ENCODE assay signal across 26 cellular contexts in genomic region chr2:240510513-240511210, GRCh38. TPM values are rescaled to one million over a fixed set of nuclear protein-coding genes. Genes with fewer than 3 reads are reported as not detected.
A peak's percentile ranks its signal among the peaks of the same experiment; 100 is the strongest.
DNase-seq lines count a peak whose midpoint lies in the region; ATAC-seq and TF ChIP-seq lines count a peak whose summit lies in the region.
"Had no signal": no experiment of that assay in that cellular context is flagged by ENCODE, and none has a peak within 500 bp of the region (broad histone marks: within the 10 kb centered on the region; RNA-seq: fewer than 3 reads in every experiment).

No MANE protein-coding gene starts in this region.

- H3K27ac Mint-ChIP-seq in neural progenitor cell (no peak overlapping the region), WTC11 (no peak overlapping the region)
- H3K27ac Mint-ChIP-seq: activated CD4-positive, alpha-beta T cell treated with anti-CD3 and anti-CD28 coated beads, Interleukin-2, amount 10 ng/mL, durations not matched to agents 24 days and 14 days; GM23338; T-helper 17 cell had no signal

- peak overlapping the region; percentile 27 for H3K4me3 Mint-ChIP-seq in neural progenitor cell
- H3K4me3 Mint-ChIP-seq in WTC11 = no peak overlapping the region
- H3K4me3 Mint-ChIP-seq: activated CD4-positive, alpha-beta T cell treated with anti-CD3 and anti-CD28 coated beads, Interleukin-2, amount 10 ng/mL, durations not matched to agents 24 days and 14 days; CD4-positive, alpha-beta memory T cell; GM23338; T-helper 17 cell had no signal

- TF ChIP-seq RAD21 in SK-N-SH (IDR thresholded peaks at IDR 0.05; ENCODE audit: low read length) = no peak

- H3K4me1 ChIP-seq in SK-N-SH (ENCODE audit: control insufficient read depth in 1 of 2, insufficient read depth in 2 of 2, low read depth in 1 of 2, low read length in 1 of 2) (no peaks in the 10 kb centered on the region; a peak in 1 of 4 replicates), neural progenitor cell (no peaks in the 10 kb centered on the region)
- H3K4me1 ChIP-seq: gastrocnemius medialis had no signal

- H3K36me3 Mint-ChIP-seq in neural progenitor cell = peaks cover 3% of the 10 kb centered on the region
- no peaks in the 10 kb centered on the region for H3K36me3 Mint-ChIP-seq in WTC11

- TF ChIP-seq CTCF in SK-N-SH (IDR thresholded peaks at IDR 0.05) = no peak
- TF ChIP-seq CTCF in coronary artery (IDR thresholded peaks at IDR 0.05) = no peak
- TF ChIP-seq CTCF in neural progenitor cell (IDR thresholded peaks at IDR 0.05) = no peak
- no peak for TF ChIP-seq CTCF in WTC11 (IDR thresholded peaks at IDR 0.05)

- POLR2A ChIA-PET in SK-N-SH (lab: Yijun Ruan, JAX) = no interaction called here
- POLR2A ChIA-PET in WTC11 (lab: Charles Lee) = no interaction called here

- H3K36me3 ChIP-seq in SK-N-SH (replicated peaks in 1 of 2; ENCODE audit: control insufficient read depth in 1 of 2, insufficient read depth in 2 of 2, low read length in 1 of 2) (peaks cover 3 to 12% of the 10 kb centered on the region in 2 experiments), neural progenitor cell (no peaks in the 10 kb centered on the region)
- H3K36me3 ChIP-seq: ovary had no signal

- no peaks in the 10 kb centered on the region for H3K9me3 ChIP-seq in SK-N-SH
- no peaks in the 10 kb centered on the region for H3K9me3 ChIP-seq in neural progenitor cell (ENCODE audit: low read depth)
- H3K9me3 ChIP-seq: gastrocnemius medialis, left lung, ovary had no signal

- peaks cover 7% of the 10 kb centered on the region for H3K4me1 Mint-ChIP-seq in neural progenitor cell
- H3K4me1 Mint-ChIP-seq in WTC11 = no peaks in the 10 kb centered on the region
- H3K4me1 Mint-ChIP-seq: GM23338 had no signal

- no peak for TF ChIP-seq EP300 in SK-N-SH (IDR thresholded peaks at IDR 0.05; ENCODE audit: borderline replicate concordance in 1 of 2, low read depth in 1 of 2, low read length in 1 of 2)

- DNase-seq in SK-N-SH = peak; percentile 5
- peak; percentile 11 for DNase-seq in 8988T
- peak; percentile 59 for DNase-seq in coronary artery (ENCODE audit: low spot score)
- DNase-seq in neural progenitor cell (ENCODE audit: low spot score) = no peak
- no peak for DNase-seq in WTC11 (ENCODE audit: low spot score)
- DNase-seq in DMS53 (lab: John Stamatoyannopoulos, UW) = no peak
- DNase-seq: activated CD4-positive, alpha-beta T cell treated with anti-CD3 and anti-CD28 coated beads, Interleukin-2, amount 10 ng/mL, durations not matched to agents 24 days and 14 days; activated naive CD4-positive, alpha-beta T cell; CD4-positive, alpha-beta memory T cell; DMS 273 treated with DMSO at 0.1 percent for 48 hours; gastrocnemius medialis; mesendoderm; NCI-H146; NCI-H2107; NCI-H774; ovary; right cardiac atrium; stimulated activated CD4-positive, alpha-beta T cell treated with anti-CD3 and anti-CD28 coated beads, Interleukin-4, amount 100 ng/mL, for 4 hours; stimulated activated naive CD4-positive, alpha-beta T cell; T-helper 17 cell had no signal

- H3K9me3 Mint-ChIP-seq in neural progenitor cell (no peaks in the 10 kb centered on the region), WTC11 (no peaks in the 10 kb centered on the region)
- H3K9me3 Mint-ChIP-seq: activated CD4-positive, alpha-beta T cell treated with anti-CD3 and anti-CD28 coated beads, Interleukin-2, amount 10 ng/mL, durations not matched to agents 24 days and 14 days; CD4-positive, alpha-beta memory T cell; GM23338 had no signal

- ATAC-seq in SK-N-SH treated with all-trans-retinoic acid at 6 μM for 48 hours (no peak), WTC11 (no peak), GM18858 (IDR thresholded peaks at IDR 0.05; ENCODE audit: unreplicated experiment) (no peak)
- ATAC-seq: gastrocnemius medialis, GM23338, left lung, right cardiac atrium, T-helper 17 cell had no signal

- H3F3A ChIP-seq in SK-N-SH (replicated peaks; ENCODE audit: insufficient read depth) (no peaks in the 10 kb centered on the region), neural progenitor cell (ENCODE audit: low read depth) (no peaks in the 10 kb centered on the region)

- WGBS in SK-N-SH (ENCODE audit: low lambda C conversion rate) = 92% methylated on average over 12 of the region's 12 CpGs

- H3K27ac ChIP-seq in SK-N-SH (ENCODE audit: low read depth in 2 of 2, low read length in 1 of 2) (no peak overlapping the region), coronary artery (no peak overlapping the region), neural progenitor cell (no peak overlapping the region)
- H3K27ac ChIP-seq: 22Rv1, gastrocnemius medialis, hepatocyte, left lung, ovary had no signal

- H3K4me2 ChIP-seq in SK-N-SH (no peak overlapping the region), neural progenitor cell (no peak overlapping the region)
- H3K4me2 ChIP-seq: GM23338, hepatocyte had no signal

- H3K9ac ChIP-seq in SK-N-SH (no peak overlapping the region), neural progenitor cell (no peak overlapping the region)

- CTCF ChIA-PET in SK-N-SH (lab: Yijun Ruan, JAX) (no interaction called here), WTC11 (lab: Charles Lee) (interaction anchor here (0.7 kb wide), 1 partner anchor 42 kb away, joined by 3 read pairs; no protein-coding TSS in a partner anchor)

- no peaks in the 10 kb centered on the region for H4K20me1 ChIP-seq in SK-N-SH (ENCODE audit: insufficient read depth)
- H4K20me1 ChIP-seq in neural progenitor cell (ENCODE audit: low read depth) = no peaks in the 10 kb centered on the region

- no peaks in the 10 kb centered on the region for H3K9me2 ChIP-seq in SK-N-SH

- H3K27me3 ChIP-seq in SK-N-SH (ENCODE audit: insufficient read depth) (no peaks in the 10 kb centered on the region), neural progenitor cell (no peaks in the 10 kb centered on the region)
- H3K27me3 ChIP-seq: gastrocnemius medialis, hepatocyte, left lung, ovary had no signal

- H3K27me3 Mint-ChIP-seq in neural progenitor cell (ENCODE audit: insufficient read depth, low read depth) (peaks cover 5% of the 10 kb centered on the region), WTC11 (ENCODE audit: low read depth) (no peaks in the 10 kb centered on the region)
- H3K27me3 Mint-ChIP-seq: activated CD4-positive, alpha-beta T cell treated with anti-CD3 and anti-CD28 coated beads, Interleukin-2, amount 10 ng/mL, durations not matched to agents 24 days and 14 days; CD4-positive, alpha-beta memory T cell; T-helper 17 cell had no signal

- H3K4me3 ChIP-seq in SK-N-SH (ENCODE audit: low read depth in 2 of 2, low read length in 1 of 2) (no peak overlapping the region), coronary artery (no peak overlapping the region), neural progenitor cell (no peak overlapping the region)
- H3K4me3 ChIP-seq: gastrocnemius medialis, GM23338, hepatocyte, left lung, ovary had no signal

- H3K79me2 ChIP-seq in SK-N-SH (ENCODE audit: insufficient read depth) = no peaks in the 10 kb centered on the region
- no peaks in the 10 kb centered on the region for H3K79me2 ChIP-seq in neural progenitor cell (ENCODE audit: low read depth)
- H3K79me2 ChIP-seq: hepatocyte had no signal

- H2AFZ ChIP-seq in SK-N-SH (ENCODE audit: low read depth) (no peak overlapping the region), neural progenitor cell (replicated peaks) (no peak overlapping the region)
- H2AFZ ChIP-seq: GM23338, hepatocyte had no signal

TF ChIP-seq in SK-N-SH treated with all-trans-retinoic acid at 6 μM for 48 hours, 23 proteins besides CTCF, POLR2A, EP300 and RAD21 (continues in another document):
- TF ChIP-seq ZC3H10 (CRISPR knock-in tag; IDR thresholded peaks at IDR 0.05) (no peak), ESRRG (CRISPR knock-in tag; IDR thresholded peaks at IDR 0.05) (no peak), CSDC2 (CRISPR knock-in tag; IDR thresholded peaks at IDR 0.05) (no peak), ISL1 (CRISPR knock-in tag; IDR thresholded peaks at IDR 0.05) (no peak), ZNF70 (CRISPR knock-in tag; IDR thresholded peaks at IDR 0.05) (no peak), RARB (CRISPR knock-in tag; IDR thresholded peaks at IDR 0.05) (no peak)

TF ChIP-seq in WTC11, 78 proteins besides CTCF, POLR2A, EP300 and RAD21:
- TF ChIP-seq TEAD1 (CRISPR knock-in tag; IDR thresholded peaks at IDR 0.05) = no peak
- TF ChIP-seq ZNF219 (CRISPR knock-in tag; IDR thresholded peaks at IDR 0.05; ENCODE audit: borderline replicate concordance) = no peak
- TF ChIP-seq, protein P1, sequence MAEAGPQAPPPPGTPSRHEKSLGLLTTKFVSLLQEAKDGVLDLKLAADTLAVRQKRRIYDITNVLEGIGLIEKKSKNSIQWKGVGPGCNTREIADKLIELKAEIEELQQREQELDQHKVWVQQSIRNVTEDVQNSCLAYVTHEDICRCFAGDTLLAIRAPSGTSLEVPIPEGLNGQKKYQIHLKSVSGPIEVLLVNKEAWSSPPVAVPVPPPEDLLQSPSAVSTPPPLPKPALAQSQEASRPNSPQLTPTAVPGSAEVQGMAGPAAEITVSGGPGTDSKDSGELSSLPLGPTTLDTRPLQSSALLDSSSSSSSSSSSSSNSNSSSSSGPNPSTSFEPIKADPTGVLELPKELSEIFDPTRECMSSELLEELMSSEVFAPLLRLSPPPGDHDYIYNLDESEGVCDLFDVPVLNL (CRISPR knock-in tag; IDR thresholded peaks at IDR 0.05; ENCODE audit: borderline replicate concordance, low read depth) = no peak
- no peak for TF ChIP-seq MYBL2 (CRISPR knock-in tag; IDR thresholded peaks at IDR 0.05)
- no peak for TF ChIP-seq IRF2 (CRISPR knock-in tag; IDR thresholded peaks at IDR 0.05; ENCODE audit: borderline replicate concordance, low read depth)

RNA-seq across cellular contexts. Expression of gene ANKMY1, which starts 47.1 kb away (rescaled TPM):
- 12.1 and 15.9 TPM in 2 replicates for polyA plus RNA-seq in SK-N-SH (2012; rRNA removed)
- 5.0 and 7.1 TPM in 2 replicates for polyA plus RNA-seq in SK-N-SH (2012; cell fraction: cytosol; rRNA removed)
- 56.7 and 59.6 TPM in 2 replicates for polyA plus RNA-seq in SK-N-SH (2012; cell fraction: nucleus; rRNA removed)
- total RNA-seq in neural progenitor cell (ENCODE audit: low replicate concordance) (4.2 and 6.9 TPM in 2 replicates), WTC11 (2021) (4.6 to 7.8 TPM (median 5.2 TPM) in 3 replicates)

RNA-seq across cellular contexts. Expression of gene DUSP28, which starts 49.5 kb away (rescaled TPM):
- polyA plus RNA-seq in SK-N-SH (2012; rRNA removed) = 4.1 and 6.4 TPM in 2 replicates
- polyA plus RNA-seq in SK-N-SH (2012; cell fraction: cytosol; rRNA removed) = 5.2 and 5.8 TPM in 2 replicates
- polyA plus RNA-seq in SK-N-SH (2012; cell fraction: nucleus; rRNA removed) = 4.5 and 5.9 TPM in 2 replicates
- total RNA-seq in neural progenitor cell (ENCODE audit: low replicate concordance) (5.1 and 8.9 TPM in 2 replicates), WTC11 (2021) (2.2 to 2.3 TPM (median 2.2 TPM) in 3 replicates)

RNA-seq across cellular contexts. Expression of gene RNPEPL1, which starts 57.6 kb away (rescaled TPM):
- 13.3 and 14.3 TPM in 2 replicates for polyA plus RNA-seq in SK-N-SH (2012; rRNA removed)
- polyA plus RNA-seq in SK-N-SH (2012; cell fraction: cytosol; rRNA removed) = 4.9 and 9.6 TPM in 2 replicates
- polyA plus RNA-seq in SK-N-SH (2012; cell fraction: nucleus; rRNA removed) = 41.2 and 59.3 TPM in 2 replicates
- total RNA-seq in neural progenitor cell (ENCODE audit: low replicate concordance) = 2.7 and 7.5 TPM in 2 replicates
- 18.8 to 20.5 TPM (median 19.4 TPM) in 3 replicates for total RNA-seq in WTC11 (2021)

Comparison
In these comparisons a context has a peak if more than half of its experiments do, and no peak if none do; other contexts are left out.
1. DNase-seq: peak in SK-N-SH (single experiment), 8988T (single experiment) and coronary artery (single experiment); none in neural progenitor cell (single experiment), WTC11 (single experiment) and DMS53 (single experiment).